In the genomic region with DNA sequence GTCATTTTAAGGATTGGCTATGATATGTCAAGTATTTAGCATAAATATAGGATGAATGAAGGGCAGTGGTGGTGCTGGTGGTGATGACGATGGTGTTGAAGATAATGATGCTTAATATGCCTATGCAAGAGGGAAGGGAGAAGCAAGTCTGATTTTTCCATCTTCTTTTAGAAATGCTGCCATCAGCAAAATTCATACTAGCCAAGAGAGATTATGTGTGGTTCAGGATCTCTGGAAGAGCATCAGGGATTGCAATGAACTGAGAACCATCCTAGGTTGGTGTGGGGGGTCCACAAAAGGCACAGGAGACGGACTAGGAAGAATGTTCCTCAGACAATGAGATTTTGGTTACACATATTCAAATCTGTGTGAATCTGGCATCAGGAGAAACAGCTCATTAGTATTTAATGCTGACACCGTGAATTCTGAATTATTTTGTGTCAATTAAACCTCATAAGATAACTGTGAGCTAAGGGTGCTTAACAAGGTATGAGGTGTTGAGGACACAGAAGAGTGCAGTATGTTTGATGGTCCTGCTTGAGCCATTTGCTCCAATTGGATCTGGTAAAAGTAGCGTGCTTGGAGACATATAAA, we compare ENCODE assay signal across 33 cellular contexts.
"Had no signal": no experiment of that assay in that cellular context is flagged by ENCODE, and none has a peak within 500 bp of the region (broad histone marks: within the 10 kb centered on the region; RNA-seq: fewer than 3 reads in every experiment).

No MANE protein-coding gene starts in this region.

- H3K4me1 ChIP-seq: adrenal gland, body of pancreas, breast epithelium had no signal

- H3K9me3 ChIP-seq: adrenal gland, body of pancreas, breast epithelium had no signal

- ATAC-seq: activated CD8-positive, alpha-beta T cell treated with anti-CD3 and anti-CD28 coated beads for 36 hours; activated naive CD4-positive, alpha-beta T cell treated with anti-CD3 and anti-CD28 coated beads, Interleukin-2, amount 50 U/mL, for 72 hours; activated T-cell treated with anti-CD3 and anti-CD28 coated beads, Interleukin-2, amount 50 U/mL, for 4 hours; activated T-cell treated with anti-CD3 and anti-CD28 coated beads, Interleukin-2, amount 50 U/mL, for 72 hours; activated T-helper 17 cell treated with anti-CD3 and anti-CD28 coated beads, Interleukin-2, amount 50 U/mL, for 72 hours; body of pancreas had no signal

- DNase-seq: activated B cell treated with CpG ODN at 0.5 μM for 24 hours; activated CD4-positive, alpha-beta memory T cell treated with anti-CD3 and anti-CD28 coated beads for 36 hours; activated CD4-positive, alpha-beta T cell treated with anti-CD3 and anti-CD28 coated beads for 4 hours; activated CD4-positive, alpha-beta T cell treated with anti-CD3 and anti-CD28 coated beads, Interleukin-2, amount 10 ng/mL, durations not matched to agents 24 days and 14 days; activated CD4-positive, alpha-beta T cell treated with anti-CD3 and anti-CD28 coated beads, Interleukin-2, amount 50 U/mL, for 1 hour; activated CD4-positive, alpha-beta T cell treated with anti-CD3 and anti-CD28 coated beads, Interleukin-2, amount 50 U/mL, for 4 hours; activated CD4-positive, CD25-positive, alpha-beta regulatory T cell treated with anti-CD3 and anti-CD28 coated beads, Interleukin-2, amount 50 U/mL, for 72 hours; activated CD8-positive, alpha-beta memory T cell treated with anti-CD3 and anti-CD28 coated beads, Interleukin-2, amount 50 U/mL, for 4 hours; activated CD8-positive, alpha-beta T cell treated with anti-CD3 and anti-CD28 coated beads for 36 hours; activated effector memory CD4-positive, alpha-beta T cell treated with anti-CD3 and anti-CD28 coated beads, Interleukin-2, amount 50 U/mL, for 16 hours; activated gamma-delta T cell treated with Interleukin-2 at 50 U/mL for 16 hours; activated naive CD4-positive, alpha-beta T cell; activated naive CD4-positive, alpha-beta T cell treated with anti-CD3 and anti-CD28 coated beads for 36 hours; activated naive CD4-positive, alpha-beta T cell treated with anti-CD3 and anti-CD28 coated beads, Interleukin-2, amount 50 U/mL, for 16 hours; activated naive CD8-positive, alpha-beta T cell treated with anti-CD3 and anti-CD28 coated beads for 36 hours; activated T-cell treated with anti-CD3 and anti-CD28 coated beads for 4 hours; activated T-cell treated with anti-CD3 and anti-CD28 coated beads, Interleukin-2, amount 50 U/mL, for 1 hour; activated T-cell treated with anti-CD3 and anti-CD28 coated beads, Interleukin-2, amount 50 U/mL, for 4 hours; activated T-cell treated with anti-CD3 and anti-CD28 coated beads, Interleukin-2, amount 50 U/mL, for 72 hours; adrenal gland; amniotic stem cell; aorta; body of pancreas; brain microvascular endothelial cell; central memory CD4-positive, alpha-beta T cell; T-helper 2 cell; T-helper 9 cell had no signal

- H3K27ac ChIP-seq: adrenal gland, body of pancreas, brain microvascular endothelial cell, breast epithelium, VCaP had no signal

- FAIRE-seq: astrocyte, TTC549 had no signal

- H3K27me3 ChIP-seq: adrenal gland, body of pancreas, brain microvascular endothelial cell, breast epithelium had no signal

- H3K4me3 ChIP-seq: adrenal gland, body of pancreas, breast epithelium had no signal

- H3K36me3 ChIP-seq: adrenal gland, brain microvascular endothelial cell, breast epithelium had no signal
